12 cellular contexts compared by ENCODE assay signal in the genomic region with DNA sequence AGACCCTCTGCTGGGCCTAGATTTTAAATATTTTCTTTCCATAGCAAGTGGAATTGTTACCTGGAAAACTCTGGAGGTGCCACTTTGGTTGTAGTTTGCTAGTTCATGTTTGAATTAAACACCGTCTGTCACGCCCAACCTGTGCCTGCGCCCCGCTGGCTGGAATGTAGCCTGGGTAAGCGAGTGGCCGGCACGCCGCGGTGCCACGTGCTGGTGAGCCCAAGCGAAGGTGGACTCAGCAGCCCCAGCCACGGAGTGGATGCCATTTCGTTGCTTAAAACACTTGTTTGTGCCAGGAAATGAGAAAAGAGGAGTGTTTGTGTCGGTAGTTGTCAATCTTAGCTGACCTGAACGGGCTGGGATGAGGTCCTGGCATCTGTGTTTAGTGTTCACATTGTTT. TPM values are rescaled to one million over a fixed set of nuclear protein-coding genes. Genes with fewer than 3 reads are reported as not detected.
DNase-seq lines count a peak whose midpoint lies in the region; ATAC-seq, FAIRE-seq and TF ChIP-seq lines count a peak whose summit lies in the region.
"Had no signal": no experiment of that assay in that cellular context is flagged by ENCODE, and none has a peak within 500 bp of the region (broad histone marks: within the 10 kb centered on the region; RNA-seq: fewer than 3 reads in every experiment).

No MANE protein-coding gene starts in this region.

- H3K79me2 ChIP-seq in K562 (ENCODE audit: control insufficient read depth, insufficient read depth, low read length) (peaks cover 81% of the 10 kb centered on the region), GM23248 (ENCODE audit: insufficient read depth) (peaks cover 71% of the 10 kb centered on the region)

- H3K4me2 ChIP-seq in K562 (ENCODE audit: insufficient read depth, low read length) (no peak overlapping the region), GM23248 (ENCODE audit: unreplicated experiment) (no peak overlapping the region)

- H3F3A ChIP-seq in GM23248 (ENCODE audit: insufficient read depth) = peaks cover 8% of the 10 kb centered on the region; the same call in 1 of the 2 replicates

- no peak for FAIRE-seq in K562 (lab: Jason Lieb, UNC)

- no peak for TF ChIP-seq POLR2A in K562 (conservative IDR thresholded peaks at IDR 0.05)

- no peaks in the 10 kb centered on the region for H3K9me3 Mint-ChIP-seq in CD4-positive, alpha-beta memory T cell
- H3K9me3 Mint-ChIP-seq in nephron progenitor cell = no peaks in the 10 kb centered on the region

- in situ Hi-C loops in K562 (cut with MboI) = no loop called here
- in situ Hi-C loops in GM23248 (cut with MboI) = no loop called here

- peak overlapping the region; percentile 29 to 74 (median 58) for H3K4me3 Mint-ChIP-seq in CD4-positive, alpha-beta memory T cell
- peak overlapping the region; percentile 59 for H3K4me3 Mint-ChIP-seq in nephron progenitor cell

- peaks cover 40% of the 10 kb centered on the region for H4K20me1 ChIP-seq in K562 (replicated peaks; ENCODE audit: control insufficient read depth, insufficient read depth, low read length)
- H4K20me1 ChIP-seq in GM23248 (ENCODE audit: insufficient read depth) = 0 out of 2 replicates have a peak, but pooled peaks cover 5% of the 10 kb centered on the region

- TF ChIP-seq CTCF in K562 (IDR thresholded peaks at IDR 0.05 in 2 of 3, conservative IDR thresholded peaks at IDR 0.05 in 1 of 3; ENCODE audit: insufficient read depth in 2 of 3, low read depth in 1 of 3, low read length in 3 of 3) (no peak), nephron progenitor cell (IDR thresholded peaks at IDR 0.05) (no peak), lower lobe of right lung (IDR thresholded peaks at IDR 0.05) (no peak)

- H3K4me1 Mint-ChIP-seq in CD4-positive, alpha-beta memory T cell = peaks cover 15 to 45% (median 31%) of the 10 kb centered on the region in 4 donors
- H3K4me1 Mint-ChIP-seq in nephron progenitor cell = peaks cover 36% of the 10 kb centered on the region

- ATAC-seq in K562 (no peak), lower lobe of right lung (no peak)
- ATAC-seq: esophagus mucosa had no signal

- POLR2A ChIA-PET in CD4-positive, alpha-beta memory T cell (lab: Charles Lee; ENCODE audit: partially characterized antibody) = interaction anchor here (0.6 to 1.2 kb wide), 2 partner anchors 20 to 95 kb away, joined by 3 to 5 read pairs; no protein-coding TSS in a partner anchor
- POLR2A ChIA-PET in K562 (lab: Yijun Ruan, JAX) = interaction anchor here (1.0 kb wide), 1 partner anchor 62 kb away, joined by 3 read pairs; no protein-coding TSS in a partner anchor

- no peaks in the 10 kb centered on the region for H3K9me1 ChIP-seq in K562 (ENCODE audit: control insufficient read depth, insufficient read depth, low read length)

- no peaks in the 10 kb centered on the region for H3K36me3 ChIP-seq in CD4-positive, alpha-beta memory T cell (ENCODE audit: insufficient read depth, low read length)
- H3K36me3 ChIP-seq in HUES6 (ENCODE audit: control insufficient read depth, insufficient read depth, low read length) (peaks cover 22% of the 10 kb centered on the region), K562 (ENCODE audit: control insufficient read depth, insufficient read depth, low read length) (peaks cover 53% of the 10 kb centered on the region; the same call in 2 of the 3 replicates), GM23248 (ENCODE audit: low read depth) (peaks cover 3% of the 10 kb centered on the region; the same call in 1 of the 2 replicates), lower lobe of right lung (peaks cover 14% of the 10 kb centered on the region)
- H3K36me3 ChIP-seq: breast epithelium had no signal

- H3K27ac ChIP-seq in CD4-positive, alpha-beta memory T cell (ENCODE audit: low read depth, low read length) = no peak overlapping the region
- H3K27ac ChIP-seq in HUES6 (ENCODE audit: low read depth, low read length) (no peak overlapping the region), K562 (ENCODE audit: extremely low read depth, low read depth, low read length) (no peak overlapping the region; the same call in 2 of the 3 replicates), GM23248 (no peak overlapping the region), lower lobe of right lung (no peak overlapping the region)
- H3K27ac ChIP-seq: breast epithelium had no signal

- H3K9me2 ChIP-seq in GM23248 (ENCODE audit: insufficient read depth) = no peaks in the 10 kb centered on the region

- intact Hi-C loops in CD4-positive, alpha-beta memory T cell (cut with micrococcal nuclease) = loop anchor here (5.0 kb wide), 1 partner anchor 152 kb away; the partner anchor contains the start of genes DNAAF5 and PRKAR1B
- intact Hi-C loops in K562 (cut with micrococcal nuclease) = no loop called here
- intact Hi-C loops in lower lobe of right lung (cut with DNase I) = no loop called here

- TF ChIP-seq EP300 in K562 (IDR thresholded peaks at IDR 0.05; ENCODE audit: low read length) = no peak

- H3K27me3 ChIP-seq in CD4-positive, alpha-beta memory T cell (ENCODE audit: insufficient read depth, low read length) = no peaks in the 10 kb centered on the region
- no peaks in the 10 kb centered on the region for H3K27me3 ChIP-seq in HUES6 (ENCODE audit: control insufficient read depth, insufficient read depth, low read length)
- no peaks in the 10 kb centered on the region; a peak in 1 of 5 replicates for H3K27me3 ChIP-seq in K562 (ENCODE audit: control insufficient read depth in 2 of 2, insufficient read depth in 2 of 2, low read length in 2 of 2)
- no peaks in the 10 kb centered on the region for H3K27me3 ChIP-seq in GM23248 (replicated peaks; ENCODE audit: insufficient read depth)
- no peaks in the 10 kb centered on the region for H3K27me3 ChIP-seq in lower lobe of right lung (ENCODE audit: low read depth)
- H3K27me3 ChIP-seq: breast epithelium had no signal

- no peak overlapping the region for H3K4me3 ChIP-seq in CD4-positive, alpha-beta memory T cell (ENCODE audit: low read length in 2 of 2)
- H3K4me3 ChIP-seq in HUES6 (ENCODE audit: low read depth, low read length) = no peak overlapping the region
- H3K4me3 ChIP-seq in K562 = no peak overlapping the region
- H3K4me3 ChIP-seq in GM23248 = no peak overlapping the region
- H3K4me3 ChIP-seq in lower lobe of right lung = no peak overlapping the region
- H3K4me3 ChIP-seq: breast epithelium had no signal

- H3K9ac ChIP-seq in HUES6 (ENCODE audit: low read length) (peak overlapping the region; percentile 6), K562 (ENCODE audit: insufficient read depth in 1 of 2, low read depth in 2 of 2, low read length in 2 of 2) (peak overlapping the region in 1 of 2 experiments; percentile 77; a peak in 2 of 4 replicates), GM23248 (no peak overlapping the region)

- no peak for DNase-seq in CD4-positive, alpha-beta memory T cell
- DNase-seq in K562 (ENCODE audit: extremely low read depth in 1 of 4, low spot score in 3 of 4) (no peak), nephron progenitor cell (no peak), GM23248 (no peak), lower lobe of right lung (no peak), NCI-H345 treated with DMSO at 0.1 percent for 48 hours (lab: John Stamatoyannopoulos, UW; ENCODE audit: unreplicated experiment) (no peak)
- DNase-seq: NCI-H1092 treated with DMSO at 0.1 percent for 48 hours; NCI-H69; stimulated activated CD4-positive, alpha-beta T cell treated with anti-CD3 and anti-CD28 coated beads, Interleukin-12 subunit alpha, Interleukin-12 subunit beta, amount 100 ng/mL, for 4 hours had no signal

- H3K9me3 ChIP-seq in CD4-positive, alpha-beta memory T cell (ENCODE audit: control insufficient read depth in 1 of 2, low read length in 2 of 2) = no peaks in the 10 kb centered on the region
- H3K9me3 ChIP-seq in HUES6 (ENCODE audit: control insufficient read depth, insufficient read depth, low read depth, low read length) (no peaks in the 10 kb centered on the region), K562 (replicated peaks; ENCODE audit: control insufficient read depth, insufficient read depth, low read depth, low read length) (no peaks in the 10 kb centered on the region; the same call in 1 of the 2 replicates), GM23248 (ENCODE audit: low read depth) (no peaks in the 10 kb centered on the region), lower lobe of right lung (no peaks in the 10 kb centered on the region)
- H3K9me3 ChIP-seq: breast epithelium had no signal

- peaks cover 5 to 16% of the 10 kb centered on the region in 2 donors for H3K36me3 Mint-ChIP-seq in CD4-positive, alpha-beta memory T cell
- peaks cover 12% of the 10 kb centered on the region for H3K36me3 Mint-ChIP-seq in nephron progenitor cell (ENCODE audit: low read depth)

- CTCF ChIA-PET in CD4-positive, alpha-beta memory T cell (lab: Charles Lee; ENCODE audit: partially characterized antibody) = no interaction called here
- CTCF ChIA-PET in K562 (lab: Yijun Ruan, JAX; ENCODE audit: low intra/inter-chr PET ratio) = no interaction called here

- H3K4me1 ChIP-seq in CD4-positive, alpha-beta memory T cell (ENCODE audit: insufficient read depth, low read length) = peaks cover 44% of the 10 kb centered on the region
- peaks cover 11% of the 10 kb centered on the region for H3K4me1 ChIP-seq in HUES6 (ENCODE audit: control insufficient read depth, insufficient read depth, low read length)
- H3K4me1 ChIP-seq in K562 (replicated peaks in 1 of 2; ENCODE audit: control insufficient read depth in 2 of 2, insufficient read depth in 2 of 2, low read length in 2 of 2) = peaks cover 25 to 51% of the 10 kb centered on the region in 2 experiments
- H3K4me1 ChIP-seq in GM23248 (ENCODE audit: insufficient read depth) = peaks cover 8% of the 10 kb centered on the region
- H3K4me1 ChIP-seq in lower lobe of right lung = peaks cover 39% of the 10 kb centered on the region

- TF ChIP-seq RAD21 in K562 (CRISPR knock-in tag; conservative IDR thresholded peaks at IDR 0.05 in 1 of 2, IDR thresholded peaks at IDR 0.05 in 1 of 2) = no peak

- no TSS peak for BruUV-seq in K562 (replicated peaks; lab: Mats Ljungman, UMichigan)

- 95% methylated on average over 15 of the region's 15 CpGs for WGBS in K562 (ENCODE audit: insufficient coverage, low coverage, missing lambda C conversion rate)
- 85 to 89% methylated on average over 15 of the region's 15 CpGs for WGBS in GM23248 (ENCODE audit: low coverage in 1 of 2, low lambda C conversion rate in 2 of 2, missing lambda C conversion rate in 2 of 2), 2 experiments

- H2AFZ ChIP-seq in K562 (ENCODE audit: low read depth, low read length) (no peak overlapping the region), GM23248 (no peak overlapping the region)

- no peaks in the 10 kb centered on the region for H3K27me3 Mint-ChIP-seq in CD4-positive, alpha-beta memory T cell
- H3K27me3 Mint-ChIP-seq in nephron progenitor cell (ENCODE audit: low read depth, poor library complexity) = no peaks in the 10 kb centered on the region

- H3K27ac Mint-ChIP-seq in CD4-positive, alpha-beta memory T cell = peak overlapping the region in 4 of 7 donors; percentile 18 to 94 (median 46)
- H3K27ac Mint-ChIP-seq in nephron progenitor cell = no peak overlapping the region

RNA-seq across cellular contexts. Expression of gene GET4, which starts 2.7 kb away (rescaled TPM):
- 10 to 100 TPM; 47.4 to 51.6 TPM for total RNA-seq in CD4-positive, alpha-beta memory T cell
- 10 to 100 TPM; 22.0 to 28.7 TPM for polyA plus RNA-seq in CD4-positive, alpha-beta memory T cell
- 48.4 and 118 TPM in 2 replicates for total RNA-seq in K562 (2011; cell fraction: chromatin; rRNA removed; ENCODE audit: low replicate concordance)
- total RNA-seq in K562 (2011; cell fraction: nucleolus; rRNA removed) = 96.6 and 125 TPM in 2 replicates
- total RNA-seq in K562 (2011; cell fraction: nucleoplasm; rRNA removed) = 56.0 and 71.4 TPM in 2 replicates
- total RNA-seq in K562 (2014; rRNA removed) (111 and 135 TPM in 2 replicates), K562 (2014; rRNA removed; fragmentation: Illumina TruSeq; extraction: Trizol) (13.0 and 15.7 TPM in 2 replicates), K562 (2015; rRNA removed; fragmentation: Illumina TruSeq; extraction: Trizol) (37.9 and 40.4 TPM in 2 replicates), K562 (2021) (83.3 and 89.9 TPM in 2 replicates), lower lobe of right lung (31.7 TPM)
- polyA plus RNA-seq in K562 (2011; rRNA removed) (45.0 and 45.4 TPM in 2 replicates), K562 (2014; fragmentation: Illumina TruSeq; extraction: Trizol) (33.2 and 48.4 TPM in 2 replicates), K562 (2014; fragmentation: Nextera tagmentation; extraction: Ambion mirVana) (1 to 10 TPM in 1 of 2 experiments, under 1 TPM in 1; 0.99 to 2.0 TPM), K562 (2014; rRNA removed) (122 and 151 TPM in 2 replicates), GM23248 (2016; fragmentation: Nextera tagmentation; extraction: Ambion mirVana) (25.3 and 26.3 TPM in 2 replicates)
- 69.2 and 135 TPM in 2 replicates for polyA plus RNA-seq in K562 (2011; cell fraction: cytosol; rRNA removed)
- 114 and 189 TPM in 2 replicates for polyA plus RNA-seq in K562 (2011; cell fraction: nucleus; rRNA removed)
- polyA plus RNA-seq in K562 (2012) = 53.9 and 82.1 TPM in 2 replicates
- 8.6 and 13.3 TPM in 2 replicates for polyA minus RNA-seq in K562 (2011; rRNA and poly(A)+ RNA removed)
- polyA minus RNA-seq in K562 (2011; cell fraction: cytosol; rRNA and poly(A)+ RNA removed) = 24.0 and 28.9 TPM in 2 replicates
- 24.9 and 29.6 TPM in 2 replicates for polyA minus RNA-seq in K562 (2011; cell fraction: nucleus; rRNA and poly(A)+ RNA removed)
- total RNA-seq in GM23248 (2014; rRNA removed; shearing (Covaris generic)) = 16.7 and 26.8 TPM in 2 replicates

RNA-seq across cellular contexts. Expression of gene SUN1, which starts 46.8 kb away (rescaled TPM):
- total RNA-seq in CD4-positive, alpha-beta memory T cell = 100 to 1,000 TPM; 198 to 210 TPM
- 10 to 100 TPM; 53.7 to 63.3 TPM for polyA plus RNA-seq in CD4-positive, alpha-beta memory T cell
- total RNA-seq in K562 (2011; cell fraction: chromatin; rRNA removed; ENCODE audit: low replicate concordance) = 527 and 872 TPM in 2 replicates
- 542 and 585 TPM in 2 replicates for total RNA-seq in K562 (2011; cell fraction: nucleolus; rRNA removed)
- 348 and 489 TPM in 2 replicates for total RNA-seq in K562 (2011; cell fraction: nucleoplasm; rRNA removed)
- 80.5 and 86.7 TPM in 2 replicates for total RNA-seq in K562 (2014; rRNA removed)
- total RNA-seq in K562 (2014; rRNA removed; fragmentation: Illumina TruSeq; extraction: Trizol) = 38.9 and 42.3 TPM in 2 replicates
- total RNA-seq in K562 (2015; rRNA removed; fragmentation: Illumina TruSeq; extraction: Trizol) = 49.2 and 53.5 TPM in 2 replicates
- total RNA-seq in K562 (2021) = 81.9 and 101 TPM in 2 replicates
- polyA plus RNA-seq in K562 (2011; rRNA removed) = 132 and 143 TPM in 2 replicates
- polyA plus RNA-seq in K562 (2011; cell fraction: cytosol; rRNA removed) = 249 and 254 TPM in 2 replicates
- polyA plus RNA-seq in K562 (2011; cell fraction: nucleus; rRNA removed) = 889 and 1,080 TPM in 2 replicates
- 107 and 112 TPM in 2 replicates for polyA plus RNA-seq in K562 (2012)
- 62.3 and 88.2 TPM in 2 replicates for polyA plus RNA-seq in K562 (2014; fragmentation: Illumina TruSeq; extraction: Trizol)
- 10 to 100 TPM; 36.8 TPM for polyA plus RNA-seq in K562 (2014; fragmentation: Nextera tagmentation; extraction: Ambion mirVana)
- 105 and 119 TPM in 2 replicates for polyA plus RNA-seq in K562 (2014; rRNA removed)
- polyA minus RNA-seq in K562 (2011; rRNA and poly(A)+ RNA removed) = 72.4 and 98.1 TPM in 2 replicates
- 47.4 and 59.7 TPM in 2 replicates for polyA minus RNA-seq in K562 (2011; cell fraction: cytosol; rRNA and poly(A)+ RNA removed)
- polyA minus RNA-seq in K562 (2011; cell fraction: nucleus; rRNA and poly(A)+ RNA removed) = 245 and 267 TPM in 2 replicates
- 104 and 110 TPM in 2 replicates for total RNA-seq in GM23248 (2014; rRNA removed; shearing (Covaris generic))
- polyA plus RNA-seq in GM23248 (2016; fragmentation: Nextera tagmentation; extraction: Ambion mirVana) = 65.6 and 74.0 TPM in 2 replicates
- total RNA-seq in lower lobe of right lung = 111 TPM
